In genomic region chr2:111123751-111124150, GRCh38 we compare ENCODE assay signal across 8 cellular contexts. TPM values are rescaled to one million over a fixed set of nuclear protein-coding genes. Genes with fewer than 3 reads are reported as not detected.
DNase-seq lines count a peak whose midpoint lies in the region; ATAC-seq and TF ChIP-seq lines count a peak whose summit lies in the region.

No MANE protein-coding gene starts in this region.

- no peak for DNase-seq in DND-41
- no peak for DNase-seq in central memory CD8-positive, alpha-beta T cell (ENCODE audit: low spot score in 2 of 2)
- no peak for DNase-seq in osteoblast (ENCODE audit: insufficient read length, low spot score, missing footprints)
- DNase-seq in kidney glomerular epithelial cell (lab: John Stamatoyannopoulos, UW) = no peak
- no peak for DNase-seq in AG08395 (ENCODE audit: low spot score)
- no peak for DNase-seq in activated CD4-positive, CD25-positive, alpha-beta regulatory T cell (lab: John Stamatoyannopoulos, UW)

- H3K9me2 ChIP-seq in Loucy (replicated peaks; ENCODE audit: low read depth, low read length) = no peaks in the 10 kb centered on the region

- H3K36me3 Mint-ChIP-seq in central memory CD8-positive, alpha-beta T cell (ENCODE audit: insufficient read depth) = peaks cover 31% of the 10 kb centered on the region

- H4K20me1 ChIP-seq in DND-41 (ENCODE audit: insufficient read depth, low read length) = peaks cover 31% of the 10 kb centered on the region
- peaks cover 37% of the 10 kb centered on the region for H4K20me1 ChIP-seq in Loucy (ENCODE audit: insufficient read depth, low read length, poor library complexity, severe bottlenecking)
- no peaks in the 10 kb centered on the region for H4K20me1 ChIP-seq in osteoblast (ENCODE audit: insufficient read depth, low read length)

- H3K4me2 ChIP-seq in DND-41 (ENCODE audit: insufficient read depth, low read length) (peak overlapping the region; percentile 47; the same call in 1 of the 2 replicates), Loucy (ENCODE audit: low read depth, low read length, poor library complexity, severe bottlenecking) (peak overlapping the region; percentile 60), osteoblast (ENCODE audit: insufficient read depth, low read length) (peak overlapping the region; percentile 93)

- H3K27ac ChIP-seq in DND-41 (ENCODE audit: low read length) (0 out of 2 replicates have a peak overlapping the region, but pooled peaks have one; percentile 7), osteoblast (ENCODE audit: low read depth, low read length) (no peak overlapping the region)

- no peak for ATAC-seq in DND-41 (ENCODE audit: insufficient read depth, low read depth)
- no peak for ATAC-seq in central memory CD8-positive, alpha-beta T cell (replicated peaks; ENCODE audit: extremely low read depth, poor library complexity, severe bottlenecking)
- no peak for ATAC-seq in activated CD4-positive, CD25-positive, alpha-beta regulatory T cell treated with anti-CD3 and anti-CD28 coated beads, Interleukin-2, amount 50 U/mL, for 24 hours

- peak overlapping the region; percentile 59 for H3K4me3 Mint-ChIP-seq in central memory CD8-positive, alpha-beta T cell

- H3K36me3 ChIP-seq in DND-41 (ENCODE audit: insufficient read depth, low read length) = peaks cover 64% of the 10 kb centered on the region
- H3K36me3 ChIP-seq in Loucy (ENCODE audit: insufficient read depth, low read length) = no peaks in the 10 kb centered on the region; the same call in 1 of the 2 replicates
- H3K36me3 ChIP-seq in osteoblast (ENCODE audit: insufficient read depth, low read length) = no peaks in the 10 kb centered on the region

- no peaks in the 10 kb centered on the region for H3F3A ChIP-seq in Loucy (ENCODE audit: low read depth)

- H3K27ac Mint-ChIP-seq in central memory CD8-positive, alpha-beta T cell (ENCODE audit: low read depth) = no peak overlapping the region

- no peaks in the 10 kb centered on the region for H3K27me3 ChIP-seq in DND-41 (ENCODE audit: insufficient read depth, low read length, poor library complexity)
- no peaks in the 10 kb centered on the region for H3K27me3 ChIP-seq in Loucy (ENCODE audit: insufficient read depth, low read length, poor library complexity, severe bottlenecking)
- peaks cover 17% of the 10 kb centered on the region for H3K27me3 ChIP-seq in osteoblast (ENCODE audit: insufficient read depth, low read length)

- H3K9ac ChIP-seq in DND-41 (ENCODE audit: low read depth, low read length) (no peak overlapping the region), Loucy (ENCODE audit: low read depth, low read length, poor library complexity, severe bottlenecking) (no peak overlapping the region)

- peaks cover 78% of the 10 kb centered on the region for H3K79me2 ChIP-seq in DND-41 (ENCODE audit: insufficient read depth, low read length)
- peaks cover 64% of the 10 kb centered on the region for H3K79me2 ChIP-seq in Loucy (ENCODE audit: insufficient read depth, low read length)
- no peaks in the 10 kb centered on the region for H3K79me2 ChIP-seq in osteoblast (ENCODE audit: insufficient read depth, low read length)

- H3K9me3 ChIP-seq in DND-41 (ENCODE audit: insufficient read depth, low read length, severe bottlenecking) (no peaks in the 10 kb centered on the region), Loucy (ENCODE audit: insufficient read depth, low read depth, low read length) (no peaks in the 10 kb centered on the region), osteoblast (ENCODE audit: low read depth, low read length) (no peaks in the 10 kb centered on the region)

- no peak overlapping the region for H2AFZ ChIP-seq in DND-41 (ENCODE audit: low read depth, low read length)
- H2AFZ ChIP-seq in Loucy (ENCODE audit: low read length) = no peak overlapping the region
- no peak overlapping the region for H2AFZ ChIP-seq in osteoblast (ENCODE audit: low read length)

- TF ChIP-seq CTCF in DND-41 (IDR thresholded peaks at IDR 0.05; ENCODE audit: borderline replicate concordance, extremely low read depth, low read length, poor library complexity, severe bottlenecking) = no peak
- TF ChIP-seq CTCF in Loucy (conservative IDR thresholded peaks at IDR 0.05; ENCODE audit: low read length) = no peak
- no peak for TF ChIP-seq CTCF in osteoblast (IDR thresholded peaks at IDR 0.05; ENCODE audit: extremely low read depth, low read depth, low read length)

- H3K4me1 Mint-ChIP-seq in central memory CD8-positive, alpha-beta T cell = peaks cover 50% of the 10 kb centered on the region

- peaks cover 48% of the 10 kb centered on the region for H3K4me1 ChIP-seq in DND-41 (ENCODE audit: insufficient read depth, low read length)
- peaks cover 62% of the 10 kb centered on the region for H3K4me1 ChIP-seq in Loucy (ENCODE audit: insufficient read depth, low read length, poor library complexity, severe bottlenecking)
- H3K4me1 ChIP-seq in osteoblast (ENCODE audit: insufficient read depth, low read length) = peaks cover 4% of the 10 kb centered on the region

- peak overlapping the region in 1 of 2 experiments; percentile 29; a peak in 1 of 4 replicates for H3K4me3 ChIP-seq in DND-41 (ENCODE audit: low read depth in 1 of 2, low read length in 2 of 2)
- peak overlapping the region; percentile 1 for H3K4me3 ChIP-seq in Loucy (ENCODE audit: low read length, poor library complexity, severe bottlenecking)
- no peak overlapping the region for H3K4me3 ChIP-seq in osteoblast (ENCODE audit: insufficient read depth, low read length)

- no peaks in the 10 kb centered on the region for H3K9me3 Mint-ChIP-seq in central memory CD8-positive, alpha-beta T cell

- H3K27me3 Mint-ChIP-seq in central memory CD8-positive, alpha-beta T cell = peaks cover 11% of the 10 kb centered on the region

RNA-seq across cellular contexts. Expression of gene BCL2L11, which starts 3.0 kb away (rescaled TPM):
- 8.0 and 11.5 TPM in 2 replicates for total RNA-seq in osteoblast
